Comparison of ENCODE assay signal across 19 cellular contexts in genomic region chr4:61663310-61663709, GRCh38.
DNase-seq lines count a peak whose midpoint lies in the region; ATAC-seq and TF ChIP-seq lines count a peak whose summit lies in the region.
"Had no signal": no experiment of that assay in that cellular context is flagged by ENCODE, and none has a peak within 500 bp of the region (broad histone marks: within the 10 kb centered on the region; RNA-seq: fewer than 3 reads in every experiment).

No MANE protein-coding gene starts in this region.

- H3K9me3 ChIP-seq in right cardiac atrium (ENCODE audit: control insufficient read depth, low read length) (no peaks in the 10 kb centered on the region), neural progenitor cell (ENCODE audit: low read depth) (no peaks in the 10 kb centered on the region), sigmoid colon (no peaks in the 10 kb centered on the region)

- no peaks in the 10 kb centered on the region for H3K4me1 ChIP-seq in right cardiac atrium (ENCODE audit: control insufficient read depth, insufficient read depth, low read length)
- peaks cover 28% of the 10 kb centered on the region for H3K4me1 ChIP-seq in neural progenitor cell
- H3K4me1 ChIP-seq in sigmoid colon: peaks cover 0 to 2% (median 0%) of the 10 kb centered on the region in 4 donors
- H3K4me1 ChIP-seq: BLaER1 had no signal

- peaks cover 15% of the 10 kb centered on the region for H3K36me3 Mint-ChIP-seq in neural progenitor cell
- H3K36me3 Mint-ChIP-seq: CD14-positive monocyte; CD4-positive, alpha-beta memory T cell had no signal

- DNase-seq in right cardiac atrium: peak in 2 of 3 donors; percentile 14 to 33
- no peak for DNase-seq in left cardiac atrium
- DNase-seq in neural progenitor cell (ENCODE audit: low spot score): no peak
- DNase-seq in sigmoid colon: peak; percentile 64
- DNase-seq in COLO829 (ENCODE audit: low spot score): no peak
- DNase-seq in SW 1271 (lab: John Stamatoyannopoulos, UW): no peak
- no peak for DNase-seq in RPMI8226
- DNase-seq: 8988T; Calu3; CD4-positive, alpha-beta memory T cell; DMS79 treated with DMSO at 0.1 percent for 48 hours; GF-D8; GOT3; H7; HFFc6 had no signal

- peaks cover 20% of the 10 kb centered on the region for H3K4me1 Mint-ChIP-seq in neural progenitor cell
- H3K4me1 Mint-ChIP-seq: CD14-positive monocyte; CD4-positive, alpha-beta memory T cell had no signal

- no peak overlapping the region for H3K4me2 ChIP-seq in neural progenitor cell
- H3K4me2 ChIP-seq: BLaER1 had no signal

- no peak overlapping the region for H3K9ac ChIP-seq in neural progenitor cell
- H3K9ac ChIP-seq: BLaER1 had no signal

- no peaks in the 10 kb centered on the region for H3K27me3 ChIP-seq in right cardiac atrium (ENCODE audit: control insufficient read depth, insufficient read depth)
- no peaks in the 10 kb centered on the region for H3K27me3 ChIP-seq in neural progenitor cell
- H3K27me3 ChIP-seq in sigmoid colon: no peaks in the 10 kb centered on the region
- H3K27me3 ChIP-seq: BLaER1 had no signal

- no peak for TF ChIP-seq EP300 in sigmoid colon (IDR thresholded peaks at IDR 0.05)

- WGBS in right cardiac atrium: 94% methylated on average over 8 of the region's 8 CpGs
- WGBS in sigmoid colon, 2 donors: 92 to 93% methylated on average over 8 of the region's 8 CpGs

- intact Hi-C loops in right cardiac atrium (cut with DNase I) (no loop called here), left cardiac atrium (cut with DNase I) (no loop called here), sigmoid colon (cut with DNase I) (no loop called here)

- ATAC-seq in right cardiac atrium: no peak
- ATAC-seq in left cardiac atrium: no peak
- ATAC-seq: HCT116 had no signal

- H4K20me1 ChIP-seq in neural progenitor cell (ENCODE audit: low read depth): peaks cover 7% of the 10 kb centered on the region
- H4K20me1 ChIP-seq: BLaER1 had no signal

- no peak for TF ChIP-seq POLR2A in sigmoid colon (IDR thresholded peaks at IDR 0.05)

- TF ChIP-seq CTCF in neural progenitor cell (IDR thresholded peaks at IDR 0.05) (no peak), sigmoid colon (IDR thresholded peaks at IDR 0.05) (no peak)

- H3K79me2 ChIP-seq in neural progenitor cell (ENCODE audit: low read depth): no peaks in the 10 kb centered on the region

- no peak overlapping the region for H2AFZ ChIP-seq in neural progenitor cell (replicated peaks)

- H3K36me3 ChIP-seq in neural progenitor cell (no peaks in the 10 kb centered on the region), sigmoid colon (no peaks in the 10 kb centered on the region)
- H3K36me3 ChIP-seq: BLaER1 had no signal

- H3K4me3 Mint-ChIP-seq in neural progenitor cell: no peak overlapping the region
- H3K4me3 Mint-ChIP-seq: CD14-positive monocyte; CD4-positive, alpha-beta memory T cell; HFFc6 had no signal

- H3K4me3 ChIP-seq in right cardiac atrium (ENCODE audit: low read length) (no peak overlapping the region), neural progenitor cell (no peak overlapping the region), sigmoid colon (no peak overlapping the region)
- H3K4me3 ChIP-seq: BLaER1 had no signal

- H3F3A ChIP-seq in neural progenitor cell (ENCODE audit: low read depth): peaks cover 11% of the 10 kb centered on the region

- no peak overlapping the region for H3K27ac ChIP-seq in right cardiac atrium (ENCODE audit: low read length)
- H3K27ac ChIP-seq in neural progenitor cell: peak overlapping the region; percentile 40
- no peak overlapping the region for H3K27ac ChIP-seq in sigmoid colon
- H3K27ac ChIP-seq: BLaER1, HL-60 had no signal

- H3K27ac Mint-ChIP-seq in neural progenitor cell: no peak overlapping the region
- H3K27ac Mint-ChIP-seq: CD14-positive monocyte; CD4-positive, alpha-beta memory T cell; HFFc6 had no signal

- H3K9me3 Mint-ChIP-seq in neural progenitor cell: peaks cover 8% of the 10 kb centered on the region

- peaks cover 5% of the 10 kb centered on the region for H3K27me3 Mint-ChIP-seq in neural progenitor cell (ENCODE audit: insufficient read depth, low read depth)
- H3K27me3 Mint-ChIP-seq: CD4-positive, alpha-beta memory T cell had no signal

Comparison
In these comparisons a context has a peak if more than half of its experiments do, and no peak if none do; other contexts are left out.
1. DNase-seq: peak in right cardiac atrium (2 of 3) and sigmoid colon (single experiment); none in left cardiac atrium (single experiment), neural progenitor cell (single experiment), COLO829 (single experiment), SW 1271 (0 of 2) and RPMI8226 (single experiment).